17 cellular contexts compared by ENCODE assay signal in the genomic region with DNA sequence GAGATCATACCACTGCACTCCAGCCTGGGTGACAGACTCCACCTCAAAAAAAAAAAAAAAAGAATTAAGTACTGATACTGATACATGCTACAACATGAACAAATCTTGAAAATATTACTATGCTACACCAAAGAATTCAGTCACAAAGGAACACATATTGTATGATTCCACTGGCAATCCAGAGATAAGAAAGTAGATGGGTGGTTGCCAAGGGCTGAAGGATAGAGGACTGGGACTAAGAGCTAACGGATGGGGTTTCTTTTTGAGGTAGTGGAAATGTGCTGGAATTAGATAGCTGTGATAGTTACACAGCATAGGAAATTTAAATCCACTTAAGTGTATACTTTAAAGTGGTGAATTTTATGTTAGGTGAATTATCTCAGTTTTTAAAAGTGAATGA. TPM values are rescaled to one million over a fixed set of nuclear protein-coding genes. Genes with fewer than 3 reads are reported as not detected.
A peak's percentile ranks its signal among the peaks of the same experiment; 100 is the strongest.
DNase-seq lines count a peak whose midpoint lies in the region; ATAC-seq and TF ChIP-seq lines count a peak whose summit lies in the region.
"Had no signal": no experiment of that assay in that cellular context is flagged by ENCODE, and none has a peak within 500 bp of the region (broad histone marks: within the 10 kb centered on the region; RNA-seq: fewer than 3 reads in every experiment).

No MANE protein-coding gene starts in this region.

- H3K36me3 ChIP-seq in sigmoid colon = no peaks in the 10 kb centered on the region

- H3K9me3 ChIP-seq in sigmoid colon = no peaks in the 10 kb centered on the region
- H3K9me3 ChIP-seq: A549 had no signal

- ATAC-seq in stimulated activated memory B cell treated with anti-CD40 and anti-IgM and Interleukin-4, amounts not matched to agents 10 μg/mL and 1 μg/mL and 100 μg/mL, for 72 hours = no peak
- ATAC-seq in natural killer cell = no peak
- ATAC-seq: A549, GM12878 had no signal

- TF ChIP-seq EP300 in sigmoid colon (IDR thresholded peaks at IDR 0.05) = no peak

- no peaks in the 10 kb centered on the region for H3K27me3 Mint-ChIP-seq in stimulated activated memory B cell treated with anti-CD40 and anti-IgM and Interleukin-4, amounts not matched to agents 10 μg/mL and 1 μg/mL and 100 μg/mL, for 72 hours
- H3K27me3 Mint-ChIP-seq in natural killer cell (ENCODE audit: low read depth in 2 of 2) = no peaks in the 10 kb centered on the region

- H3K4me3 Mint-ChIP-seq in stimulated activated memory B cell treated with anti-CD40 and anti-IgM and Interleukin-4, amounts not matched to agents 10 μg/mL and 1 μg/mL and 100 μg/mL, for 72 hours = no peak overlapping the region
- H3K4me3 Mint-ChIP-seq in natural killer cell = no peak overlapping the region
- H3K4me3 Mint-ChIP-seq: CD14-positive monocyte; CD8-positive, alpha-beta memory T cell had no signal

- peaks cover 17% of the 10 kb centered on the region for H3K4me1 Mint-ChIP-seq in stimulated activated memory B cell treated with anti-CD40 and anti-IgM and Interleukin-4, amounts not matched to agents 10 μg/mL and 1 μg/mL and 100 μg/mL, for 72 hours
- peaks cover 21 to 33% of the 10 kb centered on the region in 2 donors for H3K4me1 Mint-ChIP-seq in natural killer cell

- no peaks in the 10 kb centered on the region for H3K9me3 Mint-ChIP-seq in stimulated activated memory B cell treated with anti-CD40 and anti-IgM and Interleukin-4, amounts not matched to agents 10 μg/mL and 1 μg/mL and 100 μg/mL, for 72 hours
- H3K9me3 Mint-ChIP-seq in natural killer cell = no peaks in the 10 kb centered on the region
- H3K9me3 Mint-ChIP-seq: CD8-positive, alpha-beta memory T cell had no signal

- H3K4me3 ChIP-seq in fibroblast of the aortic adventitia (ENCODE audit: low read depth, low read length) = no peak overlapping the region
- no peak overlapping the region for H3K4me3 ChIP-seq in sigmoid colon
- H3K4me3 ChIP-seq: A549, GM12878 had no signal

- intact Hi-C loops in natural killer cell (cut with micrococcal nuclease) = no loop called here
- intact Hi-C loops in sigmoid colon (cut with DNase I) = no loop called here

- WGBS in sigmoid colon, 2 donors = 81 to 86% methylated on average over 1 of the region's 1 CpG

- H3K27me3 ChIP-seq in sigmoid colon = no peaks in the 10 kb centered on the region

- no peak overlapping the region for H3K27ac ChIP-seq in sigmoid colon
- H3K27ac ChIP-seq: A549 had no signal

- TF ChIP-seq CTCF in fibroblast of the aortic adventitia (IDR thresholded peaks at IDR 0.05; ENCODE audit: insufficient read depth, low read length) = no peak
- no peak for TF ChIP-seq CTCF in natural killer cell (IDR thresholded peaks at IDR 0.05)
- no peak for TF ChIP-seq CTCF in sigmoid colon (IDR thresholded peaks at IDR 0.05)

- H3K36me3 Mint-ChIP-seq in stimulated activated memory B cell treated with anti-CD40 and anti-IgM and Interleukin-4, amounts not matched to agents 10 μg/mL and 1 μg/mL and 100 μg/mL, for 72 hours = peaks cover 21% of the 10 kb centered on the region
- no peaks in the 10 kb centered on the region for H3K36me3 Mint-ChIP-seq in natural killer cell

- peak; percentile 14 for DNase-seq in OCI-M1 (lab: John Stamatoyannopoulos, UW)
- peak; percentile 6 for DNase-seq in amniotic epithelial cell (ENCODE audit: low read depth)
- peak; percentile 57 for DNase-seq in fibroblast of the aortic adventitia (ENCODE audit: low read depth)
- no peak for DNase-seq in natural killer cell
- DNase-seq in COLO668 (lab: John Stamatoyannopoulos, UW; ENCODE audit: unreplicated experiment) = no peak
- DNase-seq in sigmoid colon = no peak
- DNase-seq: CD8-positive, alpha-beta memory T cell; DMS79; HCEC 1CT had no signal

- peak overlapping the region; percentile 16 for H3K27ac Mint-ChIP-seq in stimulated activated memory B cell treated with anti-CD40 and anti-IgM and Interleukin-4, amounts not matched to agents 10 μg/mL and 1 μg/mL and 100 μg/mL, for 72 hours
- no peak overlapping the region for H3K27ac Mint-ChIP-seq in natural killer cell
- H3K27ac Mint-ChIP-seq: CD14-positive monocyte had no signal

- TF ChIP-seq POLR2A in sigmoid colon (IDR thresholded peaks at IDR 0.05) = no peak

- H3K4me1 ChIP-seq in sigmoid colon = peaks cover 0 to 11% (median 0%) of the 10 kb centered on the region in 4 donors
- H3K4me1 ChIP-seq: A549 had no signal

RNA-seq across cellular contexts. Expression of gene ATP11C, which starts 12.5 kb away (rescaled TPM):
- 48.2 and 71.2 TPM in 2 replicates for total RNA-seq in fibroblast of the aortic adventitia (ENCODE audit: low replicate concordance)
- total RNA-seq in natural killer cell = 10 to 100 TPM; 20.0 to 24.3 (median 24.0) TPM
- 10 to 100 TPM; 17.2 to 32.0 (median 23.9) TPM for total RNA-seq in sigmoid colon
- 1 to 10 TPM; 4.2 to 8.9 (median 4.9) TPM for polyA plus RNA-seq in sigmoid colon
- total RNA-seq: G401 had no signal

RNA-seq across cellular contexts. Expression of gene CXorf66, which starts 45.0 kb away (rescaled TPM):
- total RNA-seq in fibroblast of the aortic adventitia (ENCODE audit: low replicate concordance) (not detected in 2 replicates), natural killer cell (not detected), sigmoid colon (not detected)
- not detected for polyA plus RNA-seq in sigmoid colon
- total RNA-seq: CD8-positive, alpha-beta memory T cell; G401; GM12878; H4 had no signal
- polyA plus RNA-seq: A549; AG04450; BJ; CD14-positive monocyte; CD8-positive, alpha-beta memory T cell; GM12878 had no signal

Comparison
In these comparisons a context has a peak if more than half of its experiments do, and no peak if none do; other contexts are left out.
1. DNase-seq: peak in OCI-M1 (single experiment), amniotic epithelial cell (single experiment) and fibroblast of the aortic adventitia (single experiment); none in natural killer cell (single experiment), COLO668 (single experiment) and sigmoid colon (single experiment).